ENCODE assay signal across 1 cellular context in genomic region chr5:82673460-82673859, GRCh38.
TF ChIP-seq lines count a peak whose summit lies in the region.

No MANE protein-coding gene starts in this region.

TF ChIP-seq in GM12878, 131 proteins besides CTCF, POLR2A, EP300 and RAD21:
- TF ChIP-seq POU2F2 (IDR thresholded peaks at IDR 0.05; ENCODE audit: borderline replicate concordance, low read depth, low read length) (peak; percentile 53; the same call in 1 of the 3 replicates), RUNX3 (IDR thresholded peaks at IDR 0.05; ENCODE audit: low read length) (peak; percentile 38), PAX5 (IDR thresholded peaks at IDR 0.05; ENCODE audit: borderline replicate concordance, low read depth, low read length) (0 out of 2 replicates have a peak, but pooled peaks have one; percentile 15), ATF7 (IDR thresholded peaks at IDR 0.05; ENCODE audit: low read depth) (no peak), HSF1 (IDR thresholded peaks at IDR 0.05; ENCODE audit: low read depth, low read length) (no peak), NR2F1 (conservative IDR thresholded peaks at IDR 0.05) (0 out of 2 replicates have a peak, but pooled peaks have one; percentile 40)
